Comparison of ENCODE assay signal across 24 cellular contexts in the genomic region with DNA sequence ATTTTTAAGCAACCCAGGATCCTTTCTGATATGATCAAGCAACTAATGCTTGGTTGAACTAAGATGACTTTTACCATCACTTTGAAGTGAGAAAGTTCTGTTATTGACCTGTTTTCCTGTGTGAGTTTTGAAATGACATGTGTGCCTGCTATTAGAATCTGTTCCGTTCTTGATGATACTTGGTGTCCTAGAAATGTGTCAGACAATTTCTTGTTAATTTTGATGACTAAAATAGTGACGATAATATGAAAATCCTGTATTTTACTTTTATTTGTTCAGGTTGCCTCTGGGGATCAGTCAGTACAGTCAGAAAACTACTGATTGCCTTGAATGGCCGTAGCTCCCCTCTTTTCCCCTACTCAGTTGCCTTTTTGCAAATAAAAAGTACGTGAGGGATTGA.
DNase-seq lines count a peak whose midpoint lies in the region; ATAC-seq and FAIRE-seq lines count a peak whose summit lies in the region.
"Had no signal": no experiment of that assay in that cellular context is flagged by ENCODE, and none has a peak within 500 bp of the region (broad histone marks: within the 10 kb centered on the region; RNA-seq: fewer than 3 reads in every experiment).

No MANE protein-coding gene starts in this region.

- peaks cover 0 to 2% of the 10 kb centered on the region in 2 donors for H3K9me3 Mint-ChIP-seq in activated T-cell treated with anti-CD3 and anti-CD28 coated beads, Interleukin-2, amount 50 U/mL, for 72 hours
- no peaks in the 10 kb centered on the region for H3K9me3 Mint-ChIP-seq in activated T-cell treated with anti-CD3 and anti-CD28 coated beads, Interleukin-2, amount 50 U/mL, for 24 hours
- H3K9me3 Mint-ChIP-seq in stimulated activated memory B cell treated with anti-CD40 and anti-IgM and Interleukin-4, amounts not matched to agents 10 μg/mL and 1 μg/mL and 100 μg/mL, for 72 hours: peaks cover 2% of the 10 kb centered on the region
- H3K9me3 Mint-ChIP-seq: H9, nephron progenitor cell had no signal

- no peak for FAIRE-seq in RCC 7860 (lab: Jason Lieb, UNC)
- FAIRE-seq: endothelial cell of umbilical vein had no signal

- H3K4me1 Mint-ChIP-seq in activated T-cell treated with anti-CD3 and anti-CD28 coated beads, Interleukin-2, amount 50 U/mL, for 72 hours (ENCODE audit: low read depth): peaks cover 9% of the 10 kb centered on the region
- peaks cover 14% of the 10 kb centered on the region for H3K4me1 Mint-ChIP-seq in activated T-cell treated with anti-CD3 and anti-CD28 coated beads, Interleukin-2, amount 50 U/mL, for 24 hours (ENCODE audit: low read depth)
- H3K4me1 Mint-ChIP-seq in stimulated activated memory B cell treated with anti-CD40 and anti-IgM and Interleukin-4, amounts not matched to agents 10 μg/mL and 1 μg/mL and 100 μg/mL, for 72 hours: no peaks in the 10 kb centered on the region
- H3K4me1 Mint-ChIP-seq: H9, nephron progenitor cell had no signal

- peak overlapping the region in 1 of 2 donors; percentile 51 for H3K4me3 Mint-ChIP-seq in activated T-cell treated with anti-CD3 and anti-CD28 coated beads, Interleukin-2, amount 50 U/mL, for 72 hours
- H3K4me3 Mint-ChIP-seq in activated T-cell treated with anti-CD3 and anti-CD28 coated beads, Interleukin-2, amount 50 U/mL, for 24 hours: no peak overlapping the region
- no peak overlapping the region for H3K4me3 Mint-ChIP-seq in stimulated activated memory B cell treated with anti-CD40 and anti-IgM and Interleukin-4, amounts not matched to agents 10 μg/mL and 1 μg/mL and 100 μg/mL, for 72 hours
- H3K4me3 Mint-ChIP-seq: H9, nephron progenitor cell, T-helper 17 cell had no signal

- peaks cover 0 to 1% of the 10 kb centered on the region in 2 donors for H3K36me3 Mint-ChIP-seq in activated T-cell treated with anti-CD3 and anti-CD28 coated beads, Interleukin-2, amount 50 U/mL, for 72 hours (ENCODE audit: insufficient read depth in 2 of 2)
- no peaks in the 10 kb centered on the region for H3K36me3 Mint-ChIP-seq in activated T-cell treated with anti-CD3 and anti-CD28 coated beads, Interleukin-2, amount 50 U/mL, for 24 hours (ENCODE audit: low read depth)
- no peaks in the 10 kb centered on the region for H3K36me3 Mint-ChIP-seq in stimulated activated memory B cell treated with anti-CD40 and anti-IgM and Interleukin-4, amounts not matched to agents 10 μg/mL and 1 μg/mL and 100 μg/mL, for 72 hours

- peak overlapping the region; percentile 47 for H3K27ac Mint-ChIP-seq in activated T-cell treated with anti-CD3 and anti-CD28 coated beads, Interleukin-2, amount 50 U/mL, for 72 hours
- no peak overlapping the region for H3K27ac Mint-ChIP-seq in activated T-cell treated with anti-CD3 and anti-CD28 coated beads, Interleukin-2, amount 50 U/mL, for 24 hours
- H3K27ac Mint-ChIP-seq in stimulated activated memory B cell treated with anti-CD40 and anti-IgM and Interleukin-4, amounts not matched to agents 10 μg/mL and 1 μg/mL and 100 μg/mL, for 72 hours: no peak overlapping the region
- H3K27ac Mint-ChIP-seq: nephron progenitor cell, T-helper 17 cell had no signal

- ATAC-seq in activated T-cell treated with anti-CD3 and anti-CD28 coated beads, Interleukin-2, amount 50 U/mL, for 72 hours (replicated peaks in 1 of 2): peak; percentile 59 to 80
- ATAC-seq in GM21526 (IDR thresholded peaks at IDR 0.05; ENCODE audit: low FRiP score, unreplicated experiment) (peak; percentile 50), HG03378 (IDR thresholded peaks at IDR 0.05; ENCODE audit: unreplicated experiment) (peak; percentile 84)
- ATAC-seq in stimulated activated memory B cell treated with anti-CD40 and anti-IgM and Interleukin-4, amounts not matched to agents 10 μg/mL and 1 μg/mL and 100 μg/mL, for 72 hours: peak; percentile 58
- ATAC-seq: T-helper 17 cell, upper lobe of right lung had no signal

- no peaks in the 10 kb centered on the region for H3K27me3 Mint-ChIP-seq in activated T-cell treated with anti-CD3 and anti-CD28 coated beads, Interleukin-2, amount 50 U/mL, for 72 hours (ENCODE audit: low read depth)
- H3K27me3 Mint-ChIP-seq in activated T-cell treated with anti-CD3 and anti-CD28 coated beads, Interleukin-2, amount 50 U/mL, for 24 hours: peaks cover 4% of the 10 kb centered on the region
- no peaks in the 10 kb centered on the region for H3K27me3 Mint-ChIP-seq in stimulated activated memory B cell treated with anti-CD40 and anti-IgM and Interleukin-4, amounts not matched to agents 10 μg/mL and 1 μg/mL and 100 μg/mL, for 72 hours

- no peak for DNase-seq in activated T-cell treated with anti-CD3 and anti-CD28 coated beads, Interleukin-2, amount 50 U/mL, for 72 hours
- no peak for DNase-seq in activated T-cell treated with anti-CD3 and anti-CD28 coated beads, Interleukin-2, amount 50 U/mL, for 24 hours
- DNase-seq in DMS 273 (lab: John Stamatoyannopoulos, UW; ENCODE audit: unreplicated experiment) (no peak), RCC 7860 (ENCODE audit: low spot score) (no peak), NCI-H510A (lab: John Stamatoyannopoulos, UW) (no peak)
- DNase-seq: activated CD4-positive, CD25-positive, alpha-beta regulatory T cell; activated naive CD4-positive, alpha-beta T cell; colonic mucosa; foreskin fibroblast; H9; KBM-7; kidney glomerular epithelial cell; mesendoderm; NCI-H2029; NCI-H526 treated with DMSO at 0.1 percent for 48 hours; nephron progenitor cell; OCI-M1; spleen; T-helper 17 cell; upper lobe of right lung had no signal
